ENCODE assay signal across 9 cellular contexts in the genomic region with DNA sequence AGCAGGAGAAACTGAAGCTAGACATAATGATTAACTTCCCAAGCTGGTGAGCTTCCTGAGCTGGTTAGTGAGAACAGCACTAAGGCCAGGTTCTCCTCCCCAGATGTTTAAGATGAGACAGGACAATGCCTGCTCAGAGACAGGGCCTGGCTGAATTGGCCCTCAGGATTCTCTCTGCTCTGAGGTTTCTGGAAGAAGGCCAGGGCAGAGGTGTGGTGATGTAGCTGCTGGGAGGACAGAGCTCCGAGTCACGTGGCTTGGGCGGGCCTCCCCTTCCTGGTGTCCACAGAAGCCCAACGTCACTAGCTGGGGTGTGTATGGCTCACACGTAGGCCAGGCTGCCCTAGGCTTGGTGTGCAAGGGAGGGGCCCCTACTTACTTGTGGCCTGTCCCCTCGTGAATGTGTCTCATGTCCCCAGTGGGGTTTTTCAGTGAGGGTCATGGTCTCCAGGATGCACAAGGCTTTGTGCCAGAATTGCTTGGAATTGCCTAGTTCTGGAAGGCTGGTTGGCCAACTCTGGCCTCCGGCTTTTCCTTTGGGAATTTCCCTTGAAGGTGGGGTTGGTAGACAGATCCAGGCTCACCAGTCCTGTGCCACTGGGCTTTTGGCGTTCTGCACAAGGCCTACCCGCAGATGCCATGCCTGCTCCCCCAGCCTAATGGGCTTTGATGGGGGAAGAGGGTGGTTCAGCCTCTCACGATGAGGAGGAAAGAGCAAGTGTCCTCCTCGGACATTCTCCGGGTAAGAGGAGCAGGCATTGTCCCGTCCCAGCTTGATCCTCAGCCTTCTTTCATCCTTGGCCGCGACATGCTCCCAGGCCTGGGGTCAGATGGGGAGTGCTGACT. TPM values are rescaled to one million over a fixed set of nuclear protein-coding genes. Genes with fewer than 3 reads are reported as not detected.
DNase-seq lines count a peak whose midpoint lies in the region; ATAC-seq lines count a peak whose summit lies in the region.
"Had no signal": no experiment of that assay in that cellular context is flagged by ENCODE, and none has a peak within 500 bp of the region (broad histone marks: within the 10 kb centered on the region; RNA-seq: fewer than 3 reads in every experiment).

No MANE protein-coding gene starts in this region.

- peaks cover 91% of the 10 kb centered on the region for H3K4me1 Mint-ChIP-seq in activated T-cell treated with anti-CD3 and anti-CD28 coated beads, Interleukin-2, amount 50 U/mL, for 72 hours (ENCODE audit: low read depth)
- peaks cover 51 to 72% of the 10 kb centered on the region in 2 donors for H3K4me1 Mint-ChIP-seq in immature natural killer cell

- H3K36me3 Mint-ChIP-seq in activated T-cell treated with anti-CD3 and anti-CD28 coated beads, Interleukin-2, amount 50 U/mL, for 72 hours (ENCODE audit: insufficient read depth in 2 of 2): peaks cover 12 to 32% of the 10 kb centered on the region in 2 donors
- peaks cover 0 to 3% (median 0%) of the 10 kb centered on the region in 3 donors for H3K36me3 Mint-ChIP-seq in immature natural killer cell

- peak overlapping the region; percentile 66 to 79 for H3K4me3 Mint-ChIP-seq in activated T-cell treated with anti-CD3 and anti-CD28 coated beads, Interleukin-2, amount 50 U/mL, for 72 hours
- H3K4me3 Mint-ChIP-seq in immature natural killer cell: peak overlapping the region; percentile 23 to 85 (median 49)

- H3K9me3 Mint-ChIP-seq in activated T-cell treated with anti-CD3 and anti-CD28 coated beads, Interleukin-2, amount 50 U/mL, for 72 hours: no peaks in the 10 kb centered on the region
- no peaks in the 10 kb centered on the region for H3K9me3 Mint-ChIP-seq in immature natural killer cell

- ATAC-seq in GM18498 (IDR thresholded peaks at IDR 0.05; ENCODE audit: unreplicated experiment): peak; percentile 65
- peak; percentile 55 for ATAC-seq in GM21825 (IDR thresholded peaks at IDR 0.05; ENCODE audit: unreplicated experiment)
- ATAC-seq in activated T-cell treated with anti-CD3 and anti-CD28 coated beads, Interleukin-2, amount 50 U/mL, for 72 hours (replicated peaks in 1 of 2): peak; percentile 33 to 61
- ATAC-seq in stimulated activated naive CD8-positive, alpha-beta T cell treated with anti-CD3 and anti-CD28 coated beads, Interleukin-15, Interleukin-2, amounts not matched to agents 100 U/mL and 50 U/mL, for 24 hours: peak; percentile 25

- peak overlapping the region; percentile 24 for H3K27ac Mint-ChIP-seq in activated T-cell treated with anti-CD3 and anti-CD28 coated beads, Interleukin-2, amount 50 U/mL, for 72 hours
- H3K27ac Mint-ChIP-seq in immature natural killer cell: peak overlapping the region; percentile 95 to 99 (median 98)

- no peaks in the 10 kb centered on the region for H3K27me3 Mint-ChIP-seq in activated T-cell treated with anti-CD3 and anti-CD28 coated beads, Interleukin-2, amount 50 U/mL, for 72 hours (ENCODE audit: low read depth)
- peaks cover 6 to 10% (median 6%) of the 10 kb centered on the region in 3 donors for H3K27me3 Mint-ChIP-seq in immature natural killer cell (ENCODE audit: low read depth in 3 of 3)

- peak; percentile 75 for DNase-seq in LHCN-M2 (ENCODE audit: low read depth)
- peak; percentile 63 to 71 for DNase-seq in activated T-cell treated with anti-CD3 and anti-CD28 coated beads, Interleukin-2, amount 50 U/mL, for 72 hours
- DNase-seq in immature natural killer cell: peak; percentile 70 to 73 (median 72)
- DNase-seq in stimulated activated naive CD8-positive, alpha-beta T cell treated with anti-CD3 and anti-CD28 coated beads, Interleukin-15, Interleukin-2, amounts not matched to agents 100 U/mL and 50 U/mL, for 24 hours: peak; percentile 67
- no peak for DNase-seq in DMS153 (lab: John Stamatoyannopoulos, UW)
- DNase-seq in DMS79 treated with DMSO at 0.1 percent for 48 hours (lab: John Stamatoyannopoulos, UW): no peak

RNA-seq across cellular contexts. Expression of gene NOD2, which starts 3.4 kb away (rescaled TPM):
- total RNA-seq in LHCN-M2 (2014; rRNA removed): 0.26 and 0.80 TPM in 2 replicates
- 0.10 TPM for polyA plus RNA-seq in LHCN-M2 (2012)
- total RNA-seq in activated T-cell treated with anti-CD3 and anti-CD28 coated beads, Interleukin-2, amount 50 U/mL, for 72 hours: 10 to 100 TPM; 11.3 to 13.0 TPM
- polyA plus RNA-seq in immature natural killer cell: 1 to 10 TPM in 1 of 3 donors, under 1 TPM in 1, not detected in 1; 0.76 to 1.5 TPM

RNA-seq across cellular contexts. Expression of gene SNX20, which starts 15.7 kb away (rescaled TPM):
- total RNA-seq in LHCN-M2 (2014; rRNA removed): not detected in 2 replicates
- polyA plus RNA-seq in LHCN-M2 (2012): not detected
- total RNA-seq in activated T-cell treated with anti-CD3 and anti-CD28 coated beads, Interleukin-2, amount 50 U/mL, for 72 hours: 10 to 100 TPM; 45.2 to 49.9 TPM
- polyA plus RNA-seq in immature natural killer cell: 10 to 100 TPM; 28.7 to 74.9 (median 30.9) TPM
- total RNA-seq: pulmonary artery endothelial cell had no signal

RNA-seq across cellular contexts. Expression of gene CYLD, which starts 45.1 kb away (rescaled TPM):
- 51.2 and 58.0 TPM in 2 replicates for total RNA-seq in LHCN-M2 (2014; rRNA removed)
- 17.7 TPM for polyA plus RNA-seq in LHCN-M2 (2012)
- 100 to 1,000 TPM; 194 to 222 TPM for total RNA-seq in activated T-cell treated with anti-CD3 and anti-CD28 coated beads, Interleukin-2, amount 50 U/mL, for 72 hours
- 100 to 1,000 TPM in 1 of 3 donors, 10 to 100 TPM in 2; 65.7 to 102 (median 66.1) TPM for polyA plus RNA-seq in immature natural killer cell

Comparison
In these comparisons a context has a peak if more than half of its experiments do, and no peak if none do; other contexts are left out.
1. DNase-seq: peak in LHCN-M2 (single experiment), activated T-cell treated with anti-CD3 and anti-CD28 coated beads, Interleukin-2, amount 50 U/mL, for 72 hours (2 of 2), immature natural killer cell (3 of 3) and stimulated activated naive CD8-positive, alpha-beta T cell treated with anti-CD3 and anti-CD28 coated beads, Interleukin-15, Interleukin-2, amounts not matched to agents 100 U/mL and 50 U/mL, for 24 hours (single experiment); none in DMS153 (single experiment) and DMS79 treated with DMSO at 0.1 percent for 48 hours (single experiment).
2. RNA of gene SNX20, which starts 15.7 kb away (total RNA-seq): 45.2 to 49.9 TPM in activated T-cell treated with anti-CD3 and anti-CD28 coated beads, Interleukin-2, amount 50 U/mL, for 72 hours; not detected in LHCN-M2; every median in the first group is over 10 times any median in the second.
3. Peak in every context shown above with its lines, with median percentiles within 50 percentile points of each other: ATAC-seq.